ENCODE assay signal across 14 cellular contexts in genomic region chr19:32363632-32364031, GRCh38. TPM values are rescaled to one million over a fixed set of nuclear protein-coding genes. Genes with fewer than 3 reads are reported as not detected.
DNase-seq lines count a peak whose midpoint lies in the region; ATAC-seq and TF ChIP-seq lines count a peak whose summit lies in the region.
"Had no signal": no experiment of that assay in that cellular context is flagged by ENCODE, and none has a peak within 500 bp of the region (broad histone marks: within the 10 kb centered on the region; RNA-seq: fewer than 3 reads in every experiment).

No MANE protein-coding gene starts in this region.

- no peak for TF ChIP-seq POLR2A in body of pancreas (IDR thresholded peaks at IDR 0.05)

- H3K4me1 ChIP-seq in body of pancreas = peaks cover 28% of the 10 kb centered on the region

- TF ChIP-seq CTCF in 22Rv1 (IDR thresholded peaks at IDR 0.05) (no peak), body of pancreas (IDR thresholded peaks at IDR 0.05) (no peak)

- DNase-seq in body of pancreas (no peak), sciatic nerve (ENCODE audit: low spot score) (no peak), iPS-NIHi11 (ENCODE audit: low spot score) (no peak)
- DNase-seq: activated CD4-positive, alpha-beta T cell treated with anti-CD3 and anti-CD28 coated beads for 48 hours; activated T-cell treated with anti-CD3 and anti-CD28 coated beads, Interleukin-2, amount 50 U/mL, for 1 hour; GDM1; NCI-H2107; occipital lobe; SHP77 had no signal

- H3K27ac ChIP-seq in 22Rv1 = peak overlapping the region; percentile 50
- H3K27ac ChIP-seq in body of pancreas = peak overlapping the region; percentile 68 to 81 (median 76)
- H3K27ac ChIP-seq in layer of hippocampus (ENCODE audit: low read depth, low read length) = peak overlapping the region; percentile 83

- peaks cover 0 to 15% of the 10 kb centered on the region in 2 donors for H3K36me3 ChIP-seq in body of pancreas (replicated peaks in 1 of 2; ENCODE audit: insufficient read depth in 1 of 2, low read depth in 2 of 2)

- no peak overlapping the region for H3K4me3 ChIP-seq in body of pancreas

- intact Hi-C loops in body of pancreas (cut with DNase I) = no loop called here
- intact Hi-C loops in sciatic nerve (cut with DNase I) = no loop called here

- peak; percentile 8 for ATAC-seq in body of pancreas
- peak; percentile 45 for ATAC-seq in sciatic nerve
- ATAC-seq in GM19023 (IDR thresholded peaks at IDR 0.05; ENCODE audit: unreplicated experiment) = no peak
- no peak for ATAC-seq in GM21786 (IDR thresholded peaks at IDR 0.05; ENCODE audit: unreplicated experiment)
- ATAC-seq in GM21515 (IDR thresholded peaks at IDR 0.05; ENCODE audit: unreplicated experiment) = no peak

- no peaks in the 10 kb centered on the region for H3K9me3 ChIP-seq in body of pancreas

- 95 to 96% methylated on average over 3 of the region's 3 CpGs for WGBS in body of pancreas, 2 donors

- no peaks in the 10 kb centered on the region for H3K27me3 ChIP-seq in body of pancreas
- no peaks in the 10 kb centered on the region for H3K27me3 ChIP-seq in layer of hippocampus (ENCODE audit: control insufficient read depth, insufficient read depth, low read length)

RNA-seq across cellular contexts. Expression of gene ZNF507, which starts 18.2 kb away (rescaled TPM):
- total RNA-seq in body of pancreas (10 to 100 TPM; 14.2 to 19.7 TPM), sciatic nerve (29.0 TPM)

RNA-seq across cellular contexts. Expression of gene DPY19L3, which starts 41.9 kb away (rescaled TPM):
- total RNA-seq in body of pancreas (10 to 100 TPM; 14.3 to 24.4 TPM), sciatic nerve (43.6 TPM)

Comparison
In these comparisons a context has a peak if more than half of its experiments do, and no peak if none do; other contexts are left out.
1. ATAC-seq: peak in body of pancreas (single experiment) and sciatic nerve (single experiment); none in GM19023 (single experiment), GM21786 (single experiment) and GM21515 (single experiment).
2. Peak in every context shown above with its lines, with median percentiles within 50 percentile points of each other: H3K27ac ChIP-seq.